10 cellular contexts compared by ENCODE assay signal in the genomic region with DNA sequence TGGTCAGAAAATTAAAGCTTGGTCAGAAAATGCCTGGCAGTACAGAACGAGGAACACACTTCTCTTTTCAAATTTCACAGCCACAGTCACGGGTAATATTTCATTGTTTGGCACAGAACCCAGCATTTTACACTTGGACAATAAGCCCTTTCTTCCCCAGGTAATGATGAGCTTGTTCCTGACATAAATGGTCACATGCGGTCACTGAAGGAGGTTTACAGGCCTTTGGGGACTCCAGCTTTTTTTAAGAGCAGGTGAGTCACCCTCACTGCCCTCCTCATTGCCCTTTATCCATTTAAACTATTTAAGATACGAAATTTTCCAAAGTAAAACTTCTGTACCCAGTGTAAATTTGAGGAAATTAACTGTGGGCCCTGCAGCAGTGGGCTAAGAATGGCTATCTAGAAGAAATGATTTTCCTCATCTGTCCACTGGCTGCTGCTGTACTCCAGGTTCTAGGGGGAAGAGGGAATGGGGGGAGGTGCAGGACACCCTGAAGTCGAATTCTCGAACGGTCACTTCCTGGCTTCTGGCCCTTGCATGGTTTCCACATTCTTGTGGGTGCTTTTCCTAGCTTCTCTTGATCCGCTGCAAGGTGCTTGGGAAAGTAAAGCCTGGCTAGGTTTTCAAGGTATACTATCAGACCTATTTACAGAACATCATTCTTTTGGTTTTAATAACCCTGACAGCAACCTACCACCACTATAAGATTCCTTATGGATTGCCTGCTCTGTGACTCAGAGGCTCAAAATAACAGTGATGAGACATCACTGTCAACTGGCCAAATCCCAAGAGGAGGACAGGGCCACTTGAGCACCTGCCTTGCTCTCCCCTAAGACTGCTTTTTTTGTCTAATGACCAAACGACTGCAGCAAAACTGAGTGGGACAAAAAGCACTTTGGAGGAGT.
DNase-seq lines count a peak whose midpoint lies in the region; ATAC-seq and TF ChIP-seq lines count a peak whose summit lies in the region.
"Had no signal": no experiment of that assay in that cellular context is flagged by ENCODE, and none has a peak within 500 bp of the region (broad histone marks: within the 10 kb centered on the region; RNA-seq: fewer than 3 reads in every experiment).

No MANE protein-coding gene starts in this region.

- H3K27ac ChIP-seq in 22Rv1: peak overlapping the region; percentile 53
- H3K27ac ChIP-seq in RWPE2 (ENCODE audit: poor library complexity, severe bottlenecking): peak overlapping the region; percentile 57
- H3K27ac ChIP-seq in heart right ventricle: peak overlapping the region in 1 of 10 donors; percentile 36
- H3K27ac ChIP-seq in testis: no peak overlapping the region
- H3K27ac ChIP-seq: HL-60 had no signal

- POLR2A ChIA-PET in activated CD4-positive, alpha-beta memory T cell treated with anti-CD3 and anti-CD28 coated beads for 36 hours (lab: Charles Lee): no interaction called here

- intact Hi-C loops in heart right ventricle (cut with DNase I) (no loop called here), testis (cut with DNase I; ENCODE audit: low total_unique reads) (no loop called here)
- intact Hi-C loops in activated CD4-positive, alpha-beta memory T cell treated with anti-CD3 and anti-CD28 coated beads for 36 hours (cut with micrococcal nuclease): no loop called here

- no peaks in the 10 kb centered on the region for H3K27me3 Mint-ChIP-seq in activated CD4-positive, alpha-beta memory T cell treated with anti-CD3 and anti-CD28 coated beads for 36 hours

- H3K4me1 ChIP-seq in RWPE2 (ENCODE audit: insufficient read depth, poor library complexity, severe bottlenecking) (peaks cover 17% of the 10 kb centered on the region), heart right ventricle (peaks cover 0 to 24% (median 18%) of the 10 kb centered on the region in 9 donors), testis (no peaks in the 10 kb centered on the region)

- no peaks in the 10 kb centered on the region for H3K27me3 ChIP-seq in RWPE2 (ENCODE audit: insufficient read depth, poor library complexity, severe bottlenecking)
- no peaks in the 10 kb centered on the region for H3K27me3 ChIP-seq in heart right ventricle
- no peaks in the 10 kb centered on the region for H3K27me3 ChIP-seq in testis

- H3K9me3 ChIP-seq in RWPE2 (ENCODE audit: severe bottlenecking): no peaks in the 10 kb centered on the region
- H3K9me3 ChIP-seq in heart right ventricle: no peaks in the 10 kb centered on the region
- H3K9me3 ChIP-seq in testis: no peaks in the 10 kb centered on the region

- no peak overlapping the region for H3K4me3 Mint-ChIP-seq in activated CD4-positive, alpha-beta memory T cell treated with anti-CD3 and anti-CD28 coated beads for 36 hours
- H3K4me3 Mint-ChIP-seq: CD14-positive monocyte had no signal

- H3K4me3 ChIP-seq in HFF-Myc (replicated peaks; ENCODE audit: low read depth, low read length) (no peak overlapping the region), RWPE2 (ENCODE audit: severe bottlenecking) (no peak overlapping the region), heart right ventricle (no peak overlapping the region), testis (no peak overlapping the region)

- peaks cover 86% of the 10 kb centered on the region for H3K36me3 ChIP-seq in RWPE2 (ENCODE audit: low read depth)
- H3K36me3 ChIP-seq in heart right ventricle: peaks cover 0 to 91% (median 3%) of the 10 kb centered on the region in 9 donors
- no peaks in the 10 kb centered on the region for H3K36me3 ChIP-seq in testis (ENCODE audit: low read depth, missing control alignments)

- DNase-seq in HFF-Myc (ENCODE audit: extremely low read depth, low read depth) (peak; percentile 27), RWPE2 (ENCODE audit: low spot score) (no peak), heart right ventricle (peak in 1 of 2 donors; percentile 32), SKM-1 treated with dmso at 0.1 percent for 144 hours (lab: John Stamatoyannopoulos, UW; ENCODE audit: unreplicated experiment) (no peak), testis (no peak)
- no peak for DNase-seq in activated CD4-positive, alpha-beta memory T cell treated with anti-CD3 and anti-CD28 coated beads for 36 hours
- DNase-seq in NK-92 treated with Interleukin-12 subunit alpha and Interleukin-12 subunit beta, amount 100 ng/mL, for 24 hours (lab: John Stamatoyannopoulos, UW): no peak

- TF ChIP-seq POLR2A in testis (IDR thresholded peaks at IDR 0.05): no peak

- H3K36me3 Mint-ChIP-seq in activated CD4-positive, alpha-beta memory T cell treated with anti-CD3 and anti-CD28 coated beads for 36 hours: peaks cover 50% of the 10 kb centered on the region

- CTCF ChIA-PET in activated CD4-positive, alpha-beta memory T cell treated with anti-CD3 and anti-CD28 coated beads for 36 hours (lab: Charles Lee): interaction anchor here (0.7 kb wide), 1 partner anchor 10 kb away, joined by 6 read pairs; no protein-coding TSS in a partner anchor

- WGBS in heart right ventricle, 2 donors: 69 to 71% methylated on average over 9 of the region's 9 CpGs
- 78 to 83% methylated on average over 9 of the region's 9 CpGs for WGBS in testis, 2 donors

- H3K4me1 Mint-ChIP-seq in activated CD4-positive, alpha-beta memory T cell treated with anti-CD3 and anti-CD28 coated beads for 36 hours (ENCODE audit: low read depth): peaks cover 5% of the 10 kb centered on the region
- H3K4me1 Mint-ChIP-seq: CD14-positive monocyte had no signal

- no peak for TF ChIP-seq CTCF in 22Rv1 (IDR thresholded peaks at IDR 0.05)
- no peak for TF ChIP-seq CTCF in HFF-Myc (IDR thresholded peaks at IDR 0.05; ENCODE audit: low read depth, low read length, missing control alignments)
- no peak for TF ChIP-seq CTCF in RWPE2 (IDR thresholded peaks at IDR 0.05; ENCODE audit: poor library complexity, severe bottlenecking)
- no peak for TF ChIP-seq CTCF in heart right ventricle (IDR thresholded peaks at IDR 0.05)
- TF ChIP-seq CTCF in testis (IDR thresholded peaks at IDR 0.05): no peak

- H3K9me3 Mint-ChIP-seq in activated CD4-positive, alpha-beta memory T cell treated with anti-CD3 and anti-CD28 coated beads for 36 hours: no peaks in the 10 kb centered on the region
- H3K9me3 Mint-ChIP-seq: CD14-positive monocyte had no signal

- ATAC-seq in RWPE2 (ENCODE audit: low read depth) (peak; percentile 93), heart right ventricle (peak in 6 of 8 donors; percentile 41 to 86 (median 71))

- H3K27ac Mint-ChIP-seq in activated CD4-positive, alpha-beta memory T cell treated with anti-CD3 and anti-CD28 coated beads for 36 hours: no peak overlapping the region

Comparison
In these comparisons a context has a peak if more than half of its experiments do, and no peak if none do; other contexts are left out.
1. H3K27ac ChIP-seq: peak in 22Rv1 (single experiment) and RWPE2 (single experiment); none in testis (0 of 2).